In genomic region chr19:9139609-9140158, GRCh38 we compare ENCODE assay signal across 8 cellular contexts. TPM values are rescaled to one million over a fixed set of nuclear protein-coding genes. Genes with fewer than 3 reads are reported as not detected.
DNase-seq lines count a peak whose midpoint lies in the region; ATAC-seq, FAIRE-seq and TF ChIP-seq lines count a peak whose summit lies in the region.

No MANE protein-coding gene starts in this region.

- FAIRE-seq in pancreas (lab: Jason Lieb, UNC): peak; percentile 68

- intact Hi-C loops in esophagus muscularis mucosa (cut with DNase I): loop anchor here (5.0 to 10.0 kb wide), 3 partner anchors 168 to 655 kb away; partner anchors contain the start of genes ZNF561 and ZNF699
- intact Hi-C loops in pancreas (cut with DNase I): no loop called here

- TF ChIP-seq CTCF in BE2C (IDR thresholded peaks at IDR 0.05; ENCODE audit: low read depth, low read length) (no peak), esophagus muscularis mucosa (IDR thresholded peaks at IDR 0.05) (no peak), pancreas (IDR thresholded peaks at IDR 0.05) (no peak)

- H3K27me3 ChIP-seq in BE2C (peaks cover 3% of the 10 kb centered on the region), SJCRH30 (no peaks in the 10 kb centered on the region), esophagus muscularis mucosa (no peaks in the 10 kb centered on the region), pancreas (no peaks in the 10 kb centered on the region)

- no peak for TF ChIP-seq EP300 in esophagus muscularis mucosa (IDR thresholded peaks at IDR 0.05)

- peak overlapping the region; percentile 85; the same call in 1 of the 2 replicates for H3K27ac ChIP-seq in SJCRH30
- H3K27ac ChIP-seq in esophagus muscularis mucosa (replicated peaks in 1 of 4): peak overlapping the region; percentile 88 to 93 (median 89)
- peak overlapping the region in 2 of 4 donors; percentile 77 to 78 for H3K27ac ChIP-seq in pancreas

- peak; percentile 24 for ATAC-seq in GM21526 (IDR thresholded peaks at IDR 0.05; ENCODE audit: low FRiP score, unreplicated experiment)
- peak; percentile 2 to 13 (median 8) for ATAC-seq in pancreas

- peaks cover 4% of the 10 kb centered on the region; the same call in 1 of the 2 replicates for H3K9me3 ChIP-seq in BE2C
- no peaks in the 10 kb centered on the region; the same call in 1 of the 2 replicates for H3K9me3 ChIP-seq in SJCRH30 (replicated peaks)
- H3K9me3 ChIP-seq in esophagus muscularis mucosa: peaks cover 0 to 3% (median 2%) of the 10 kb centered on the region in 4 donors
- H3K9me3 ChIP-seq in pancreas: peaks cover 0 to under 1% (median 0%) of the 10 kb centered on the region in 4 donors

- no peaks in the 10 kb centered on the region for H3K4me1 ChIP-seq in BE2C
- H3K4me1 ChIP-seq in SJCRH30: no peaks in the 10 kb centered on the region
- peaks cover 15 to 31% (median 28%) of the 10 kb centered on the region in 4 donors for H3K4me1 ChIP-seq in esophagus muscularis mucosa
- peaks cover 6 to 14% (median 9%) of the 10 kb centered on the region in 3 donors for H3K4me1 ChIP-seq in pancreas

- peaks cover 9% of the 10 kb centered on the region for H3K36me3 ChIP-seq in BE2C
- peaks cover 6% of the 10 kb centered on the region for H3K36me3 ChIP-seq in SJCRH30
- H3K36me3 ChIP-seq in esophagus muscularis mucosa: no peaks in the 10 kb centered on the region
- no peaks in the 10 kb centered on the region for H3K36me3 ChIP-seq in pancreas

- no peak for TF ChIP-seq POLR2A in esophagus muscularis mucosa (IDR thresholded peaks at IDR 0.05; ENCODE audit: low read depth)

- 25% methylated on average over 8 of the region's 8 CpGs for WGBS in esophagus muscularis mucosa
- WGBS in pancreas, 2 donors: 25 to 29% methylated on average over 8 of the region's 8 CpGs

- peak overlapping the region; percentile 100 for H3K4me3 ChIP-seq in BE2C (ENCODE audit: low read depth, low read length)
- peak overlapping the region; percentile 96 for H3K4me3 ChIP-seq in SJCRH30
- peak overlapping the region; percentile 71 to 88 (median 78) for H3K4me3 ChIP-seq in esophagus muscularis mucosa
- H3K4me3 ChIP-seq in pancreas: peak overlapping the region; percentile 52 to 86 (median 80)

- no peak for DNase-seq in BE2C
- DNase-seq in SJCRH30: peak in 1 of 2 experiments; percentile 3
- DNase-seq in esophagus muscularis mucosa (ENCODE audit: extremely low spot score): no peak
- DNase-seq in pancreas: no peak
- no peak for DNase-seq in NCI-H1436 treated with DMSO at 0.1 percent for 48 hours (lab: John Stamatoyannopoulos, UW)
- DNase-seq in NCI-H774 (lab: John Stamatoyannopoulos, UW): no peak
- no peak for DNase-seq in GM19238 (ENCODE audit: insufficient read length, low spot score)

RNA-seq across cellular contexts. Expression of gene ZNF317, which starts 0.5 kb away (rescaled TPM):
- polyA plus RNA-seq in BE2C (2012; ENCODE audit: insufficient read depth, insufficient read length, low read depth): 46.6 TPM
- total RNA-seq in SJCRH30 (2014; rRNA removed; shearing (Covaris generic)): 31.4 and 31.7 TPM in 2 replicates
- total RNA-seq in esophagus muscularis mucosa: 10 to 100 TPM; 17.6 to 24.8 (median 21.5) TPM
- 10 to 100 TPM; 12.4 to 22.0 (median 13.9) TPM for total RNA-seq in pancreas
- polyA plus RNA-seq in pancreas: 10 to 100 TPM; 26.2 to 38.3 TPM

RNA-seq across cellular contexts. Expression of gene OR7G3, which starts 12.9 kb away (rescaled TPM):
- not detected for polyA plus RNA-seq in BE2C (2012; ENCODE audit: insufficient read depth, insufficient read length, low read depth)
- not detected in 2 replicates for total RNA-seq in SJCRH30 (2014; rRNA removed; shearing (Covaris generic))
- total RNA-seq in esophagus muscularis mucosa (not detected), pancreas (not detected)
- not detected for polyA plus RNA-seq in pancreas

RNA-seq across cellular contexts. Expression of gene OR7G1, which starts 24.1 kb away (rescaled TPM):
- not detected for polyA plus RNA-seq in BE2C (2012; ENCODE audit: insufficient read depth, insufficient read length, low read depth)
- total RNA-seq in SJCRH30 (2014; rRNA removed; shearing (Covaris generic)): not detected in 2 replicates
- total RNA-seq in esophagus muscularis mucosa: not detected
- total RNA-seq in pancreas: not detected
- polyA plus RNA-seq in pancreas: not detected

RNA-seq across cellular contexts. Expression of gene OR7G2, which starts 32.4 kb away (rescaled TPM):
- 0.14 TPM for polyA plus RNA-seq in BE2C (2012; ENCODE audit: insufficient read depth, insufficient read length, low read depth)
- not detected in 2 replicates for total RNA-seq in SJCRH30 (2014; rRNA removed; shearing (Covaris generic))
- total RNA-seq in esophagus muscularis mucosa (not detected), pancreas (not detected)
- polyA plus RNA-seq in pancreas: not detected

RNA-seq across cellular contexts. Expression of gene OR7D2, which starts 39.1 kb away (rescaled TPM):
- polyA plus RNA-seq in BE2C (2012; ENCODE audit: insufficient read depth, insufficient read length, low read depth): 0.19 TPM
- total RNA-seq in SJCRH30 (2014; rRNA removed; shearing (Covaris generic)): 0.05 and 0.14 TPM in 2 replicates
- total RNA-seq in esophagus muscularis mucosa (under 1 TPM in 1 of 4 donors, not detected in 3; 0.17 TPM), pancreas (not detected)
- under 1 TPM; 0.02 to 0.04 TPM for polyA plus RNA-seq in pancreas
